In genomic region chr1:206691604-206692003, GRCh38 we compare ENCODE assay signal across 14 cellular contexts. TPM values are rescaled to one million over a fixed set of nuclear protein-coding genes. Genes with fewer than 3 reads are reported as not detected.
DNase-seq lines count a peak whose midpoint lies in the region; ATAC-seq and TF ChIP-seq lines count a peak whose summit lies in the region.
"Had no signal": no experiment of that assay in that cellular context is flagged by ENCODE, and none has a peak within 500 bp of the region (broad histone marks: within the 10 kb centered on the region; RNA-seq: fewer than 3 reads in every experiment).

No MANE protein-coding gene starts in this region.

- H3K27me3 ChIP-seq in AG04450 (ENCODE audit: control insufficient read depth, insufficient read depth, low read length) (no peaks in the 10 kb centered on the region), left ventricle myocardium inferior (ENCODE audit: low read depth) (no peaks in the 10 kb centered on the region), osteoblast (ENCODE audit: insufficient read depth, low read length) (no peaks in the 10 kb centered on the region)
- H3K27me3 ChIP-seq: brain microvascular endothelial cell had no signal

- TF ChIP-seq CTCF in AG04450 (IDR thresholded peaks at IDR 0.05; ENCODE audit: low read depth, low read length), result no peak
- TF ChIP-seq CTCF in left ventricle myocardium inferior (IDR thresholded peaks at IDR 0.05; ENCODE audit: borderline replicate concordance), result no peak
- TF ChIP-seq CTCF in osteoblast (IDR thresholded peaks at IDR 0.05; ENCODE audit: extremely low read depth, low read depth, low read length), result no peak

- H3K79me2 ChIP-seq in osteoblast (ENCODE audit: insufficient read depth, low read length), result peaks cover 100% of the 10 kb centered on the region

- peaks cover 97% of the 10 kb centered on the region for H4K20me1 ChIP-seq in osteoblast (ENCODE audit: insufficient read depth, low read length)

- DNase-seq in AG04450 (ENCODE audit: low read depth, low spot score) (no peak), amniotic epithelial cell (ENCODE audit: low read depth) (peak; percentile 85), left ventricle myocardium inferior (no peak), osteoblast (ENCODE audit: insufficient read length, low spot score, missing footprints) (no peak), SHP77 (lab: John Stamatoyannopoulos, UW) (no peak), midbrain (lab: John Stamatoyannopoulos, UW) (no peak)
- no peak for DNase-seq in activated CD4-positive, alpha-beta T cell treated with anti-CD3 and anti-CD28 coated beads for 48 hours
- DNase-seq: activated B cell treated with CpG ODN at 0.5 μM for 24 hours, brain microvascular endothelial cell, MV-4-11, NCI-H524, occipital lobe had no signal

- no peak for ATAC-seq in HG02981 (IDR thresholded peaks at IDR 0.05; ENCODE audit: unreplicated experiment)

- CTCF ChIA-PET in AG04450 (lab: Charles Lee), result interaction anchor here (1.2 to 5.3 kb wide), 7 partner anchors 24 to 221 kb away, joined by 3 to 30 read pairs (median 6); no protein-coding TSS in a partner anchor

- no peaks in the 10 kb centered on the region for H3K36me3 ChIP-seq in left ventricle myocardium inferior
- peaks cover 9% of the 10 kb centered on the region for H3K36me3 ChIP-seq in osteoblast (ENCODE audit: insufficient read depth, low read length)
- H3K36me3 ChIP-seq: brain microvascular endothelial cell had no signal

- H2AFZ ChIP-seq in osteoblast (ENCODE audit: low read length), result no peak overlapping the region

- POLR2A ChIA-PET in AG04450 (lab: Yijun Ruan, JAX), result interaction anchor here (1.2 kb wide), 1 partner anchor 13 kb away, joined by 4 read pairs; no protein-coding TSS in a partner anchor

- no peak overlapping the region for H3K4me3 ChIP-seq in AG04450 (ENCODE audit: low read depth, low read length)
- peak overlapping the region; percentile 46 for H3K4me3 ChIP-seq in left ventricle myocardium inferior
- H3K4me3 ChIP-seq in osteoblast (ENCODE audit: insufficient read depth, low read length), result no peak overlapping the region
- H3K4me3 ChIP-seq: SK-N-MC had no signal

- H3K9me3 ChIP-seq in AG04450 (ENCODE audit: control insufficient read depth, insufficient read depth, low read length), result no peaks in the 10 kb centered on the region
- no peaks in the 10 kb centered on the region for H3K9me3 ChIP-seq in left ventricle myocardium inferior (replicated peaks)
- no peaks in the 10 kb centered on the region for H3K9me3 ChIP-seq in osteoblast (ENCODE audit: low read depth, low read length)

- no peak overlapping the region for H3K4me2 ChIP-seq in osteoblast (ENCODE audit: insufficient read depth, low read length)

- peak overlapping the region; percentile 12 for H3K27ac ChIP-seq in AG04450 (ENCODE audit: low read depth, low read length)
- peak overlapping the region; percentile 97 for H3K27ac ChIP-seq in left ventricle myocardium inferior (replicated peaks)
- peak overlapping the region; percentile 91 for H3K27ac ChIP-seq in osteoblast (ENCODE audit: low read depth, low read length)
- H3K27ac ChIP-seq: brain microvascular endothelial cell, SK-N-MC had no signal

- peaks cover 100% of the 10 kb centered on the region for H3K4me1 ChIP-seq in left ventricle myocardium inferior
- peaks cover 72% of the 10 kb centered on the region for H3K4me1 ChIP-seq in osteoblast (ENCODE audit: insufficient read depth, low read length)

- intact Hi-C loops in left ventricle myocardium inferior (cut with micrococcal nuclease), result no loop called here

RNA-seq across cellular contexts. Expression of gene MAPKAPK2, which starts 6.9 kb away (rescaled TPM):
- polyA plus RNA-seq in AG04450 (2011; rRNA removed), result 64.9 and 76.2 TPM in 2 replicates
- polyA minus RNA-seq in AG04450 (2011; rRNA and poly(A)+ RNA removed), result 67.5 and 79.1 TPM in 2 replicates
- 215 TPM for total RNA-seq in left ventricle myocardium inferior
- total RNA-seq in osteoblast, result 38.0 and 40.1 TPM in 2 replicates

RNA-seq across cellular contexts. Expression of gene DYRK3, which starts 56.3 kb away (rescaled TPM):
- polyA plus RNA-seq in AG04450 (2011; rRNA removed), result 13.4 and 13.8 TPM in 2 replicates
- 11.4 and 16.4 TPM in 2 replicates for polyA minus RNA-seq in AG04450 (2011; rRNA and poly(A)+ RNA removed)
- 26.6 TPM for total RNA-seq in left ventricle myocardium inferior
- total RNA-seq in osteoblast, result 52.1 and 54.8 TPM in 2 replicates

Comparison
In these comparisons a context has a peak if more than half of its experiments do, and no peak if none do; other contexts are left out.
1. H3K27ac ChIP-seq: peak in every context shown above with its lines; median percentile 97 in left ventricle myocardium inferior; 91 in osteoblast; 12 in AG04450.